In genomic region chr21:46323227-46323709, GRCh38 we compare ENCODE assay signal across 1 cellular context.
TF ChIP-seq lines count a peak whose summit lies in the region.

No MANE protein-coding gene starts in this region.

TF ChIP-seq in HEK293, 187 proteins besides CTCF, POLR2A, EP300 and RAD21 (continued from another document and continues in another):
- no peak for TF ChIP-seq ZNF148 (tag by site-specific recombination; IDR thresholded peaks at IDR 0.05; ENCODE audit: borderline replicate concordance)
- TF ChIP-seq PBX3 (CRISPR knock-in tag; IDR thresholded peaks at IDR 0.05): no peak
- no peak for TF ChIP-seq ZNF280D (tag by site-specific recombination; IDR thresholded peaks at IDR 0.05)
- TF ChIP-seq ZNF571 (tag by site-specific recombination; IDR thresholded peaks at IDR 0.05): no peak
- no peak for TF ChIP-seq ZNF133 (tag by site-specific recombination; IDR thresholded peaks at IDR 0.05)
- TF ChIP-seq ZNF600 (tag by site-specific recombination; IDR thresholded peaks at IDR 0.05): no peak; the same call in 1 of the 2 replicates
- TF ChIP-seq ZSCAN4 (tag by site-specific recombination; IDR thresholded peaks at IDR 0.05): no peak
- TF ChIP-seq ZNF660 (tag by site-specific recombination; IDR thresholded peaks at IDR 0.05): no peak; the same call in 1 of the 2 replicates
- TF ChIP-seq BCL11B (tag by site-specific recombination; IDR thresholded peaks at IDR 0.05; ENCODE audit: low read depth): peak; percentile 46; the same call in 1 of the 2 replicates
- no peak for TF ChIP-seq ZNF18 (tag by site-specific recombination; IDR thresholded peaks at IDR 0.05)
- TF ChIP-seq ZFP3 (tag by site-specific recombination; IDR thresholded peaks at IDR 0.05; ENCODE audit: low read depth): no peak
- no peak for TF ChIP-seq ZNF645 (tag by site-specific recombination; IDR thresholded peaks at IDR 0.05)
- no peak for TF ChIP-seq ZNF341 (tag by site-specific recombination; IDR thresholded peaks at IDR 0.05; ENCODE audit: low read depth)
- TF ChIP-seq ZNF274 (IDR thresholded peaks at IDR 0.05; ENCODE audit: low read length): no peak
- no peak for TF ChIP-seq ZNF274 (tag by site-specific recombination; IDR thresholded peaks at IDR 0.05; ENCODE audit: borderline replicate concordance)
- no peak for TF ChIP-seq ZNF521 (tag by site-specific recombination; IDR thresholded peaks at IDR 0.05)
- TF ChIP-seq ZNF311 (tag by site-specific recombination; IDR thresholded peaks at IDR 0.05; ENCODE audit: borderline replicate concordance): no peak
- TF ChIP-seq ZNF560 (tag by site-specific recombination; IDR thresholded peaks at IDR 0.05; ENCODE audit: borderline replicate concordance): no peak
- TF ChIP-seq ZNF776 (tag by site-specific recombination; IDR thresholded peaks at IDR 0.05; ENCODE audit: borderline replicate concordance): no peak
- TF ChIP-seq ZNF48 (tag by site-specific recombination; IDR thresholded peaks at IDR 0.05): no peak
- TF ChIP-seq ZNF513 (tag by site-specific recombination; IDR thresholded peaks at IDR 0.05): no peak
- no peak for TF ChIP-seq SETDB1 (IDR thresholded peaks at IDR 0.05; ENCODE audit: insufficient read length, low read length)
- 0 out of 2 replicates have a peak, but pooled peaks have one; percentile 28 for TF ChIP-seq YY1 (tag by site-specific recombination; IDR thresholded peaks at IDR 0.05)
- TF ChIP-seq ZNF248 (tag by site-specific recombination; IDR thresholded peaks at IDR 0.05): no peak
- TF ChIP-seq ZNF768 (tag by site-specific recombination; IDR thresholded peaks at IDR 0.05): no peak
- TF ChIP-seq ZNF549 (tag by site-specific recombination; IDR thresholded peaks at IDR 0.05): no peak
- no peak for TF ChIP-seq ZNF350 (tag by site-specific recombination; IDR thresholded peaks at IDR 0.05)
- TF ChIP-seq PRDM6 (tag by site-specific recombination; IDR thresholded peaks at IDR 0.05): no peak
- TF ChIP-seq ZSCAN16 (tag by site-specific recombination; IDR thresholded peaks at IDR 0.05): no peak
- TF ChIP-seq ZNF561 (tag by site-specific recombination; IDR thresholded peaks at IDR 0.05; ENCODE audit: borderline replicate concordance): 0 out of 2 replicates have a peak, but pooled peaks have one; percentile 52
- no peak for TF ChIP-seq EGR2 (tag by site-specific recombination; IDR thresholded peaks at IDR 0.05; ENCODE audit: low read depth)
- no peak; the same call in 1 of the 2 replicates for TF ChIP-seq ZNF2 (tag by site-specific recombination; IDR thresholded peaks at IDR 0.05)
- 0 out of 2 replicates have a peak, but pooled peaks have one; percentile 15 for TF ChIP-seq ZNF239 (tag by site-specific recombination; IDR thresholded peaks at IDR 0.05)
- TF ChIP-seq HOXD13 (CRISPR knock-in tag; IDR thresholded peaks at IDR 0.05; ENCODE audit: borderline replicate concordance): no peak
- TF ChIP-seq ZBTB11 (tag by site-specific recombination; conservative IDR thresholded peaks at IDR 0.05; ENCODE audit: low read depth): peak; percentile 28
- TF ChIP-seq ZNF624 (tag by site-specific recombination; IDR thresholded peaks at IDR 0.05): peak; percentile 69; the same call in 1 of the 2 replicates
- TF ChIP-seq ZNF184 (tag by site-specific recombination; IDR thresholded peaks at IDR 0.05): peak; percentile 21; the same call in 1 of the 2 replicates
- TF ChIP-seq MEIS1 (CRISPR knock-in tag; IDR thresholded peaks at IDR 0.05; ENCODE audit: borderline replicate concordance): 0 out of 2 replicates have a peak, but pooled peaks have one; percentile 47
- no peak for TF ChIP-seq ZNF707 (tag by site-specific recombination; IDR thresholded peaks at IDR 0.05)
- no peak for TF ChIP-seq SP2 (tag by site-specific recombination; IDR thresholded peaks at IDR 0.05)
- TF ChIP-seq ZNF664 (tag by site-specific recombination; IDR thresholded peaks at IDR 0.05): no peak
- no peak for TF ChIP-seq ZNF140 (tag by site-specific recombination; IDR thresholded peaks at IDR 0.05)
- TF ChIP-seq IKZF3 (tag by site-specific recombination; IDR thresholded peaks at IDR 0.05): no peak
- no peak for TF ChIP-seq ZNF558 (tag by site-specific recombination; IDR thresholded peaks at IDR 0.05)
- TF ChIP-seq ZNF114 (tag by site-specific recombination; IDR thresholded peaks at IDR 0.05): no peak
